1 cellular context compared by ENCODE assay signal in genomic region chr22:48894064-48894671, GRCh38.
TF ChIP-seq lines count a peak whose summit lies in the region.

No MANE protein-coding gene starts in this region.

TF ChIP-seq in HCT116, 20 proteins besides CTCF, POLR2A, EP300 and RAD21 (continued from another document):
- TF ChIP-seq, protein P1, sequence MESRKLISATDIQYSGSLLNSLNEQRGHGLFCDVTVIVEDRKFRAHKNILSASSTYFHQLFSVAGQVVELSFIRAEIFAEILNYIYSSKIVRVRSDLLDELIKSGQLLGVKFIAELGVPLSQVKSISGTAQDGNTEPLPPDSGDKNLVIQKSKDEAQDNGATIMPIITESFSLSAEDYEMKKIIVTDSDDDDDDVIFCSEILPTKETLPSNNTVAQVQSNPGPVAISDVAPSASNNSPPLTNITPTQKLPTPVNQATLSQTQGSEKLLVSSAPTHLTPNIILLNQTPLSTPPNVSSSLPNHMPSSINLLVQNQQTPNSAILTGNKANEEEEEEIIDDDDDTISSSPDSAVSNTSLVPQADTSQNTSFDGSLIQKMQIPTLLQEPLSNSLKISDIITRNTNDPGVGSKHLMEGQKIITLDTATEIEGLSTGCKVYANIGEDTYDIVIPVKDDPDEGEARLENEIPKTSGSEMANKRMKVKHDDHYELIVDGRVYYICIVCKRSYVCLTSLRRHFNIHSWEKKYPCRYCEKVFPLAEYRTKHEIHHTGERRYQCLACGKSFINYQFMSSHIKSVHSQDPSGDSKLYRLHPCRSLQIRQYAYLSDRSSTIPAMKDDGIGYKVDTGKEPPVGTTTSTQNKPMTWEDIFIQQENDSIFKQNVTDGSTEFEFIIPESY (IDR thresholded peaks at IDR 0.05; ENCODE audit: extremely low read depth, insufficient replicate concordance, low read length) = no peak
- TF ChIP-seq ZNF274 (IDR thresholded peaks at IDR 0.05; ENCODE audit: low read depth, low read length) = no peak
- no peak for TF ChIP-seq CEBPB (IDR thresholded peaks at IDR 0.05; ENCODE audit: low read depth)
